8 cellular contexts compared by ENCODE assay signal in the genomic region with DNA sequence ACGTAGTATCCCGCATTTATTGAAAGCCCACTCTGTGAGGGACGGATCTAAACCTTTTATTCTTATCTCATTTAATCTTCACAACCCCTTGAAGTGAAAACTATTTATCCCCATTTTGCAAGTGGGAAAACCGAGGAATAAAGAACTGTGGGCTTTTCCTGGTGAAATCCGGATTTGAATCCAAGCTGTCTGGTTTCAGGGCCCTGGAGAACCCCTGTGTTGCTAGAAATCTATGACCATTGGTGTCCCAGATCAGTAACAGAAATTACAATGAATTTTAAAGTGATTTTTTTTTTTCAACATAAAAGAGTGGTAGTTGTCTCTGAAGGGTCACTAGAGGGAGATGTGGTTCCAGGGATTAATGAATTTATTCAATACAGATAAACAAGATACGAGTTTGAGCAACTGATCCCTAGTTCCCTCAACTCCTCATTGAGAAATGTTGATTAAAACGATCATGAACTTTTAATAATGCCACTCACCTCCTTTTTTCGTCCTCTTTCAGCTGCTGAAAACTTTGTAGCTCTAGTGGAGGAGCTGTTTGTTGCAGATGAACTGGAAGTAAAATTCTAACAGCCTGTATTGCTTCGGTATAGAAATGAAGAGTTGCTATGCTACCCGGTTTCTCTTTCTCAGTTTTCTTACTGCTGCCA. TPM values are rescaled to one million over a fixed set of nuclear protein-coding genes. Genes with fewer than 3 reads are reported as not detected.
DNase-seq lines count a peak whose midpoint lies in the region; ATAC-seq, FAIRE-seq and TF ChIP-seq lines count a peak whose summit lies in the region.

No MANE protein-coding gene starts in this region.

- peak overlapping the region; percentile 65 for H2AFZ ChIP-seq in neural cell (ENCODE audit: low read depth, low read length)

- peaks cover 0 to 2% (median 0%) of the 10 kb centered on the region in 5 donors for H3K9me3 Mint-ChIP-seq in CD8-positive, alpha-beta memory T cell
- no peaks in the 10 kb centered on the region for H3K9me3 Mint-ChIP-seq in HFFc6

- H3K4me1 Mint-ChIP-seq in CD8-positive, alpha-beta memory T cell, result peaks cover 58 to 70% (median 70%) of the 10 kb centered on the region in 3 donors
- H3K4me1 Mint-ChIP-seq in HFFc6 (ENCODE audit: low read depth), result peaks cover 61% of the 10 kb centered on the region

- H3K27ac ChIP-seq in CD8-positive, alpha-beta memory T cell (ENCODE audit: low read depth, low read length), result peak overlapping the region; percentile 93
- H3K27ac ChIP-seq in SJSA1 (peak overlapping the region; percentile 84), neural cell (ENCODE audit: low read length) (peak overlapping the region; percentile 97)

- H3K4me3 ChIP-seq in CD8-positive, alpha-beta memory T cell (ENCODE audit: low read length), result peak overlapping the region; percentile 97
- H3K4me3 ChIP-seq in SJSA1, result peak overlapping the region; percentile 77
- peak overlapping the region; percentile 87 for H3K4me3 ChIP-seq in neural cell (ENCODE audit: low read length)

- H3K4me2 ChIP-seq in neural cell (ENCODE audit: low read length), result peak overlapping the region; percentile 53

- no peaks in the 10 kb centered on the region for H3K9me2 ChIP-seq in neural cell (ENCODE audit: insufficient read depth, low read length)

- no peaks in the 10 kb centered on the region for H3F3A ChIP-seq in neural cell (ENCODE audit: insufficient read depth, low read length, poor library complexity, severe bottlenecking)

- H3K27me3 Mint-ChIP-seq in CD8-positive, alpha-beta memory T cell, result peaks cover 0 to 8% of the 10 kb centered on the region in 2 donors
- H3K27me3 Mint-ChIP-seq in HFFc6 (ENCODE audit: insufficient read depth), result peaks cover 4% of the 10 kb centered on the region

- peaks cover 40% of the 10 kb centered on the region for H3K36me3 ChIP-seq in CD8-positive, alpha-beta memory T cell (ENCODE audit: insufficient read depth, low read length)
- peaks cover 52% of the 10 kb centered on the region for H3K36me3 ChIP-seq in SJSA1
- H3K36me3 ChIP-seq in neural cell (ENCODE audit: insufficient read depth, low read length), result peaks cover 3% of the 10 kb centered on the region

- no peak for TF ChIP-seq EP300 in neural cell (conservative IDR thresholded peaks at IDR 0.05; ENCODE audit: poor library complexity, severe bottlenecking)

- TF ChIP-seq CTCF in HFFc6 (IDR thresholded peaks at IDR 0.05), result peak; percentile 78
- peak; percentile 78 for TF ChIP-seq CTCF in neural cell (IDR thresholded peaks at IDR 0.05; ENCODE audit: poor library complexity, severe bottlenecking)

- H3K27ac Mint-ChIP-seq in CD8-positive, alpha-beta memory T cell, result peak overlapping the region; percentile 98 to 100 (median 100)
- H3K27ac Mint-ChIP-seq in HFFc6, result peak overlapping the region; percentile 99

- H3K9me3 ChIP-seq in CD8-positive, alpha-beta memory T cell (ENCODE audit: low read length), result no peaks in the 10 kb centered on the region
- H3K9me3 ChIP-seq in SJSA1 (replicated peaks) (no peaks in the 10 kb centered on the region), neural cell (ENCODE audit: low read length) (no peaks in the 10 kb centered on the region)

- peaks cover 33% of the 10 kb centered on the region for H3K79me2 ChIP-seq in neural cell (replicated peaks; ENCODE audit: insufficient read depth, low read length)

- peak; percentile 65 for TF ChIP-seq RAD21 in neural cell (conservative IDR thresholded peaks at IDR 0.05)

- peak; percentile 31 for FAIRE-seq in endometrium (lab: Jason Lieb, UNC)

- H3K4me3 Mint-ChIP-seq in CD8-positive, alpha-beta memory T cell, result peak overlapping the region; percentile 98 to 100 (median 100)
- peak overlapping the region; percentile 98 for H3K4me3 Mint-ChIP-seq in HFFc6

- H3K27me3 ChIP-seq in CD8-positive, alpha-beta memory T cell (ENCODE audit: insufficient read depth, low read length, poor library complexity, severe bottlenecking), result no peaks in the 10 kb centered on the region
- H3K27me3 ChIP-seq in SJSA1 (replicated peaks) (no peaks in the 10 kb centered on the region), neural cell (ENCODE audit: insufficient read depth, low read depth, low read length) (no peaks in the 10 kb centered on the region)

- H3K4me1 ChIP-seq in CD8-positive, alpha-beta memory T cell (ENCODE audit: insufficient read depth, low read length), result peaks cover 56% of the 10 kb centered on the region
- H3K4me1 ChIP-seq in SJSA1 (replicated peaks), result peaks cover 10% of the 10 kb centered on the region

- H4K20me1 ChIP-seq in neural cell (ENCODE audit: insufficient read depth), result no peaks in the 10 kb centered on the region

- peaks cover 10 to 60% (median 22%) of the 10 kb centered on the region in 3 donors for H3K36me3 Mint-ChIP-seq in CD8-positive, alpha-beta memory T cell
- peaks cover 55% of the 10 kb centered on the region for H3K36me3 Mint-ChIP-seq in HFFc6 (ENCODE audit: low read depth)

- peak overlapping the region; percentile 98 for H3K9ac ChIP-seq in neural cell (ENCODE audit: low read length)

- DNase-seq in CD8-positive, alpha-beta memory T cell, result peak in 2 of 5 donors; percentile 14 to 36
- DNase-seq in HFFc6 (peak; percentile 37), SJSA1 (ENCODE audit: low read depth in 1 of 2, low spot score in 2 of 2) (peak in 1 of 2 experiments; percentile 55)

- CTCF ChIA-PET in CD8-positive, alpha-beta memory T cell (lab: Charles Lee), result interaction anchor here (1.0 to 4.7 kb wide), 9 partner anchors 12 to 294 kb away, joined by 3 to 27 read pairs (median 8); partner anchors contain the start of genes PECR and TMEM169

- POLR2A ChIA-PET in CD8-positive, alpha-beta memory T cell (lab: Charles Lee), result interaction anchor here (0.7 to 3.8 kb wide), 5 partner anchors 19 to 274 kb away, joined by 3 to 21 read pairs (median 3); partner anchors contain the start of genes PECR and TMEM169

- ATAC-seq in GM21619 (IDR thresholded peaks at IDR 0.05; ENCODE audit: unreplicated experiment), result no peak
- no peak for ATAC-seq in GM21367 (IDR thresholded peaks at IDR 0.05; ENCODE audit: unreplicated experiment)
- ATAC-seq in GM19023 (IDR thresholded peaks at IDR 0.05; ENCODE audit: unreplicated experiment), result no peak

TF ChIP-seq in neural cell, 6 proteins besides CTCF, POLR2A, EP300 and RAD21:
- peak; percentile 60 for TF ChIP-seq SMC3 (conservative IDR thresholded peaks at IDR 0.05; ENCODE audit: poor library complexity)
- TF ChIP-seq POLR2AphosphoS5 (IDR thresholded peaks at IDR 0.05), result no peak
- no peak for TF ChIP-seq TAF1 (IDR thresholded peaks at IDR 0.05; ENCODE audit: low read depth)

RNA-seq across cellular contexts. Expression of gene XRCC5, which starts 0.9 kb away (rescaled TPM):
- 100 to 1,000 TPM; 612 to 643 TPM for total RNA-seq in CD8-positive, alpha-beta memory T cell
- polyA plus RNA-seq in CD8-positive, alpha-beta memory T cell, result 306 TPM
- 100 to 1,000 TPM; 291 to 372 (median 352) TPM for total RNA-seq in HFFc6 (2021; fragmentation: NEBNext Ultra II Directional; extraction: Animal tissue kit (Norgen Biotek cat#: 25700))
- 299 and 387 TPM in 2 replicates for total RNA-seq in SJSA1 (2014; rRNA removed; shearing (Covaris generic))
- polyA plus RNA-seq in neural cell, result 270 and 279 TPM in 2 replicates
- polyA minus RNA-seq in neural cell, result 609 and 718 TPM in 2 replicates

RNA-seq across cellular contexts. Expression of gene TMEM169, which starts 28.4 kb away (rescaled TPM):
- under 1 TPM; 0.63 to 0.73 TPM for total RNA-seq in CD8-positive, alpha-beta memory T cell
- 1.1 TPM for polyA plus RNA-seq in CD8-positive, alpha-beta memory T cell
- total RNA-seq in HFFc6 (2021; fragmentation: NEBNext Ultra II Directional; extraction: Animal tissue kit (Norgen Biotek cat#: 25700)), result under 1 TPM in 3 of 6 experiments, not detected in 3; 0.09 to 0.25 (median 0.13) TPM
- 0.19 and 0.84 TPM in 2 replicates for total RNA-seq in SJSA1 (2014; rRNA removed; shearing (Covaris generic))
- polyA plus RNA-seq in neural cell, result 28.8 and 29.6 TPM in 2 replicates
- polyA minus RNA-seq in neural cell, result 58.9 and 60.4 TPM in 2 replicates

RNA-seq across cellular contexts. Expression of gene PECR, which starts 28.5 kb away (rescaled TPM):
- 10 to 100 TPM; 10.5 to 12.6 TPM for total RNA-seq in CD8-positive, alpha-beta memory T cell
- polyA plus RNA-seq in CD8-positive, alpha-beta memory T cell, result 24.4 TPM
- total RNA-seq in HFFc6 (2021; fragmentation: NEBNext Ultra II Directional; extraction: Animal tissue kit (Norgen Biotek cat#: 25700)), result 1 to 10 TPM; 4.9 to 7.5 (median 6.4) TPM
- total RNA-seq in SJSA1 (2014; rRNA removed; shearing (Covaris generic)), result 7.8 and 24.7 TPM in 2 replicates
- polyA plus RNA-seq in neural cell, result 22.1 and 25.1 TPM in 2 replicates
- polyA minus RNA-seq in neural cell, result 38.0 and 43.5 TPM in 2 replicates
